In the genomic region with DNA sequence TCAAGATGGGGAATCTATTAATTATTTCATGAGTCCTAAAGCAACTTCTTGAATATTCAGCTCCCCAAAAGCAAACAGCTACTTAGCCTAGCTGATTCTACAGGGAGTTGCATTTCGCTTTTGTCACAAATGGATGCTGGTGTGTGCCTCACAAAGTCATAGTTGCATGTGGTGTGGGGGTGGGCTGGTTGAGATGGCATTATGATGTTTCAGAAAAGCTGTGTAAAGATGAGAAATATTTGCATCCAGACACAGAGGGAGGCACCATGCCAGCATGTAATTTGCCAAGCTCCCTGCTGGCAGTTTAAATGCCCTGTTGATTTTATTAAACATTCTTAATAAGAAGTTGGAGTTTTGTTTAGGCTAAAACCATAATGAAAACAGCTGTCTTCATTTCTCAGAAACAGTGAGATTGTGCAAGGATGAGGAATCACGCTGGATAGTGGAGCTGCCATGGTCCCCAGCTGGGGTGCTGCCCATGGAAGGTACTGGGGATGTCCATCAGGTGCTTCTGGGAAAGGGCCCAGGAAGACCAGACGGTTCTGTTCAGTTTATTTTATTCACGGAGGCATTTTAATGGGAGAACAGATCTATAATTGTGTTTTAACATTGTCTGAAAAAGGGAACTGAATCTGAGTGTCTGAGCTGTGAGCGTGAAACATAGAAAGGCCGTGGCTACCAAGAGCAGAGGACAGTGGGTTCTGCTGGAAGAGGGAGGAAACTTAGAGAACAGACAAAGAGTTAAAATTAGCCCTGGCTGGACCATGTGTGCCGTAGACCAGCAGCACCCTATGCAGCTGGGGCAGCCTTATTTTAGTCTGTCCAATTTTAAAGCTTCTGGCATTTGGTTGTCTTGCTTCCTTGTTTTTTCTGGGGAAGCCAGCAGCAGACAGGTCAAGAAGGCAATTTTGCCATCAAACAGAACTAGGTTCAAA, we compare ENCODE assay signal across 10 cellular contexts.
DNase-seq lines count a peak whose midpoint lies in the region; ATAC-seq, FAIRE-seq and TF ChIP-seq lines count a peak whose summit lies in the region.
"Had no signal": no experiment of that assay in that cellular context is flagged by ENCODE, and none has a peak within 500 bp of the region (broad histone marks: within the 10 kb centered on the region; RNA-seq: fewer than 3 reads in every experiment).

No MANE protein-coding gene starts in this region.

- H3K4ac ChIP-seq in trophoblast cell (ENCODE audit: low read depth, low read length), result no peak overlapping the region

- no peak overlapping the region for H2BK5ac ChIP-seq in trophoblast cell (ENCODE audit: low read depth, low read length, poor library complexity)

- H3K4me3 ChIP-seq in trophoblast cell (ENCODE audit: low read depth, low read length) (no peak overlapping the region), GM23338 (no peak overlapping the region)
- H3K4me3 ChIP-seq in CD8-positive, alpha-beta memory T cell (ENCODE audit: low read length), result no peak overlapping the region

- H3K79me2 ChIP-seq in trophoblast cell (ENCODE audit: control insufficient read depth, insufficient read depth, low read length, poor library complexity) (no peaks in the 10 kb centered on the region), GM23338 (replicated peaks; ENCODE audit: insufficient read depth) (no peaks in the 10 kb centered on the region)

- H3K9ac ChIP-seq in trophoblast cell (ENCODE audit: low read length), result no peak overlapping the region

- no peaks in the 10 kb centered on the region for H4K20me1 ChIP-seq in GM23338 (replicated peaks; ENCODE audit: insufficient read depth)

- no peak for ATAC-seq in GM23338

- no peak overlapping the region for H2BK12ac ChIP-seq in trophoblast cell (ENCODE audit: low read length)

- H4K8ac ChIP-seq in trophoblast cell (ENCODE audit: low read depth, low read length), result no peak overlapping the region

- H3K18ac ChIP-seq in trophoblast cell (ENCODE audit: low read length), result no peak overlapping the region

- no peaks in the 10 kb centered on the region for H3K4me1 Mint-ChIP-seq in GM23338
- H3K4me1 Mint-ChIP-seq in CD8-positive, alpha-beta memory T cell, result no peaks in the 10 kb centered on the region
- H3K4me1 Mint-ChIP-seq: neural crest cell had no signal

- H2BK120ac ChIP-seq in trophoblast cell (ENCODE audit: insufficient read depth, low read length, poor library complexity), result no peak overlapping the region

- H3K27ac Mint-ChIP-seq in GM23338, result no peak overlapping the region
- H3K27ac Mint-ChIP-seq in CD8-positive, alpha-beta memory T cell, result no peak overlapping the region

- no peak overlapping the region for H4K91ac ChIP-seq in trophoblast cell (ENCODE audit: low read depth, low read length)

- H3K14ac ChIP-seq in trophoblast cell (ENCODE audit: low read length), result no peak overlapping the region

- WGBS in trophoblast cell (ENCODE audit: extremely low coverage, insufficient coverage, insufficient read length), result no CpG with 5 or more reads among the region's 7 CpGs

- CTCF ChIA-PET in CD8-positive, alpha-beta memory T cell (lab: Charles Lee), result interaction anchor here (2.3 kb wide), 1 partner anchor 8 kb away, joined by 8 read pairs; no protein-coding TSS in a partner anchor

- H3F3A ChIP-seq in GM23338 (replicated peaks; ENCODE audit: low read depth), result no peaks in the 10 kb centered on the region

- DNase-seq in GM12891 (ENCODE audit: insufficient read length, low spot score) (peak; percentile 35), H4 (ENCODE audit: low spot score) (peak; percentile 19), NOMO-1 (lab: John Stamatoyannopoulos, UW; ENCODE audit: unreplicated experiment in 2 of 2) (peak; percentile 46 to 85), midbrain (lab: John Stamatoyannopoulos, UW) (peak; percentile 52), trophoblast cell (no peak), SW480 (ENCODE audit: low spot score) (no peak), GM23338 (ENCODE audit: low spot score) (no peak)
- no peak for DNase-seq in CD8-positive, alpha-beta memory T cell

- peaks cover 9% of the 10 kb centered on the region for H3K9me3 ChIP-seq in trophoblast cell (ENCODE audit: insufficient read depth, low read depth, low read length)
- H3K9me3 ChIP-seq in CD8-positive, alpha-beta memory T cell (ENCODE audit: low read length), result no peaks in the 10 kb centered on the region

- no peak for TF ChIP-seq POLR2A in GM12891 (IDR thresholded peaks at IDR 0.05; ENCODE audit: low read depth, low read length)

- peaks cover 7% of the 10 kb centered on the region; the same call in 2 of the 3 replicates for H3K36me3 Mint-ChIP-seq in GM23338 (ENCODE audit: low read depth)
- peaks cover 1 to 6% (median 5%) of the 10 kb centered on the region in 3 donors for H3K36me3 Mint-ChIP-seq in CD8-positive, alpha-beta memory T cell

- H3K4me3 Mint-ChIP-seq in GM23338, result no peak overlapping the region
- no peak overlapping the region for H3K4me3 Mint-ChIP-seq in CD8-positive, alpha-beta memory T cell
- H3K4me3 Mint-ChIP-seq: central memory CD8-positive, alpha-beta T cell; neural crest cell had no signal

- no peak overlapping the region for H3K23ac ChIP-seq in trophoblast cell (ENCODE audit: low read length)

- H2AK5ac ChIP-seq in trophoblast cell (ENCODE audit: low read length), result no peak overlapping the region

- H3K9me3 Mint-ChIP-seq in GM23338, result peaks cover 11% of the 10 kb centered on the region; the same call in 2 of the 3 replicates
- H3K9me3 Mint-ChIP-seq in CD8-positive, alpha-beta memory T cell, result no peaks in the 10 kb centered on the region
- H3K9me3 Mint-ChIP-seq: central memory CD8-positive, alpha-beta T cell; neural crest cell had no signal

- H3K27me3 ChIP-seq in trophoblast cell (ENCODE audit: insufficient read depth, low read length) (no peaks in the 10 kb centered on the region), GM23338 (ENCODE audit: insufficient read depth) (no peaks in the 10 kb centered on the region)
- H3K27me3 ChIP-seq in CD8-positive, alpha-beta memory T cell (ENCODE audit: insufficient read depth, low read length, poor library complexity, severe bottlenecking), result no peaks in the 10 kb centered on the region

- H3K4me1 ChIP-seq in trophoblast cell (ENCODE audit: control insufficient read depth in 1 of 2, insufficient read depth in 2 of 2, low read length in 2 of 2) (no peaks in the 10 kb centered on the region), GM23338 (ENCODE audit: insufficient read depth) (no peaks in the 10 kb centered on the region)
- no peaks in the 10 kb centered on the region for H3K4me1 ChIP-seq in CD8-positive, alpha-beta memory T cell (ENCODE audit: insufficient read depth, low read length)

- peaks cover 5% of the 10 kb centered on the region for H3K27me3 Mint-ChIP-seq in GM23338 (ENCODE audit: insufficient read depth, low read depth, poor library complexity)
- H3K27me3 Mint-ChIP-seq in CD8-positive, alpha-beta memory T cell, result no peaks in the 10 kb centered on the region
- H3K27me3 Mint-ChIP-seq: central memory CD8-positive, alpha-beta T cell had no signal

- H4K12ac ChIP-seq in trophoblast cell (ENCODE audit: low read depth, low read length), result no peak overlapping the region

- no peak for TF ChIP-seq CTCF in GM23338 (conservative IDR thresholded peaks at IDR 0.05; ENCODE audit: low read depth in 2 of 2)

- H3K36me3 ChIP-seq in trophoblast cell (ENCODE audit: control insufficient read depth in 1 of 2, insufficient read depth in 2 of 2, low read length in 2 of 2), result no peaks in the 10 kb centered on the region
- 0 out of 2 replicates have a peak, but pooled peaks cover 3% of the 10 kb centered on the region for H3K36me3 ChIP-seq in GM23338 (ENCODE audit: insufficient read depth)
- no peaks in the 10 kb centered on the region for H3K36me3 ChIP-seq in CD8-positive, alpha-beta memory T cell (ENCODE audit: insufficient read depth, low read length)

- no peaks in the 10 kb centered on the region for H3K9me2 ChIP-seq in GM23338 (ENCODE audit: insufficient read depth)

- POLR2A ChIA-PET in CD8-positive, alpha-beta memory T cell (lab: Charles Lee), result no interaction called here

- no peaks in the 10 kb centered on the region for H3K79me1 ChIP-seq in trophoblast cell (ENCODE audit: low read length)

- H3K27ac ChIP-seq in trophoblast cell (ENCODE audit: low read depth, low read length), result no peak overlapping the region
- H3K27ac ChIP-seq in GM23338 (ENCODE audit: low read depth), result no peak overlapping the region
- no peak overlapping the region for H3K27ac ChIP-seq in CD8-positive, alpha-beta memory T cell (ENCODE audit: low read depth, low read length)

- FAIRE-seq in GM12891 (lab: Jason Lieb, UNC), result peak; percentile 54

- no peak overlapping the region for H3K4me2 ChIP-seq in trophoblast cell (ENCODE audit: low read length)
- no peak overlapping the region for H3K4me2 ChIP-seq in GM23338

- no peak overlapping the region for H2AFZ ChIP-seq in trophoblast cell (ENCODE audit: insufficient read depth, low read length, poor library complexity)
- H2AFZ ChIP-seq in GM23338, result no peak overlapping the region

TF ChIP-seq in GM12891, 5 proteins besides CTCF, POLR2A, EP300 and RAD21:
- TF ChIP-seq POLR2AphosphoS5 (IDR thresholded peaks at IDR 0.05; ENCODE audit: low read depth, low read length) (no peak), PAX5 (IDR thresholded peaks at IDR 0.05; ENCODE audit: insufficient read depth, low read length, severe bottlenecking) (no peak), POU2F2 (IDR thresholded peaks at IDR 0.05; ENCODE audit: low read depth, low read length) (no peak), SPI1 (IDR thresholded peaks at IDR 0.05; ENCODE audit: low read depth, low read length) (peak; percentile 94)

TF ChIP-seq in GM23338, 12 proteins besides CTCF, POLR2A, EP300 and RAD21 (continues in another document):
- TF ChIP-seq POLR2AphosphoS5 (IDR thresholded peaks at IDR 0.05; ENCODE audit: low read depth) (no peak), JUNB (IDR thresholded peaks at IDR 0.05; ENCODE audit: unreplicated experiment) (no peak), EZH2phosphoT487 (IDR thresholded peaks at IDR 0.05; ENCODE audit: unreplicated experiment) (no peak), ZNF114 (CRISPR knock-in tag; IDR thresholded peaks at IDR 0.05) (no peak)

Comparison
In these comparisons a context has a peak if more than half of its experiments do, and no peak if none do; other contexts are left out.
1. DNase-seq: peak in GM12891 (single experiment), H4 (single experiment), NOMO-1 (2 of 2) and midbrain (single experiment); none in trophoblast cell (0 of 2), SW480 (single experiment), GM23338 (single experiment) and CD8-positive, alpha-beta memory T cell (0 of 5).